Comparison of ENCODE assay signal across 16 cellular contexts in the genomic region with DNA sequence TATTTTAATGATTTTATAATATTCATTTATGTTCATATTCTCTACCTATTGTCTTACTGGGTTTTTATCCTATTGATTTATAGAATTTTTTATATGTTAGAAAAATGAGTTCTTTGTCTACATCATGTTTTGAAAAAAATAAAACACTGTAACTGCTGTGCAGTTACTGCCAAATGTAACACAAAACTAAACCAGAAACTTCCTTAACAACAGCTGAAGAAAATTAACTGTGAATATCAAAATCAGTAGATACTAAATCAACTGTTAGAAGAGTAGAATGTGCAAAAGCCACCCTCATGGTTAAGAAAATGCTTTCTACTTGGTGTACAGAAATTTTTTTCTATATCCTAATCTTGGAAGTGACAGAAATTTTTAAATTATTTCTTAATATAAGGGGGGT.
DNase-seq lines count a peak whose midpoint lies in the region; ATAC-seq and TF ChIP-seq lines count a peak whose summit lies in the region.
"Had no signal": no experiment of that assay in that cellular context is flagged by ENCODE, and none has a peak within 500 bp of the region (broad histone marks: within the 10 kb centered on the region; RNA-seq: fewer than 3 reads in every experiment).

No MANE protein-coding gene starts in this region.

- H3K9me3 ChIP-seq in SK-N-MC (ENCODE audit: low read depth, low read length), result no peaks in the 10 kb centered on the region
- H3K9me3 ChIP-seq: A549, BE2C had no signal

- peak; percentile 24 for DNase-seq in LHCN-M2 (ENCODE audit: low read depth)
- DNase-seq in SK-N-MC (ENCODE audit: low read depth, low spot score), result no peak
- DNase-seq in fibroblast of gingiva (ENCODE audit: low read depth), result peak; percentile 5
- no peak for DNase-seq in activated T-helper 1 cell treated with anti-CD3 and anti-CD28 coated beads, Interleukin-12 subunit alpha, Interleukin-12 subunit beta, Interleukin-2, Interleukin-4 antibody, amounts not matched to agents 30 ng/mL and 10 ng/mL and 1 ng/mL, durations not matched to agents 14 hours and 24 hours and 36 hours (ENCODE audit: low spot score)
- DNase-seq: BE2C; CD4-positive, alpha-beta memory T cell; DMS79; GOT3; H9 had no signal

- H3K27ac Mint-ChIP-seq in nephron, result peak overlapping the region in 2 of 3 experiments; percentile 34 to 70
- H3K27ac Mint-ChIP-seq in activated T-helper 1 cell treated with anti-CD3 and anti-CD28 coated beads, Interleukin-12 subunit alpha, Interleukin-12 subunit beta, Interleukin-2, Interleukin-4 antibody, amounts not matched to agents 30 ng/mL and 10 ng/mL and 1 ng/mL, durations not matched to agents 14 hours and 24 hours and 36 hours, result no peak overlapping the region
- H3K27ac Mint-ChIP-seq: CD4-positive, alpha-beta memory T cell; H9 had no signal

- no peak overlapping the region for H3K4me3 Mint-ChIP-seq in nephron
- H3K4me3 Mint-ChIP-seq in activated T-helper 1 cell treated with anti-CD3 and anti-CD28 coated beads, Interleukin-12 subunit alpha, Interleukin-12 subunit beta, Interleukin-2, Interleukin-4 antibody, amounts not matched to agents 30 ng/mL and 10 ng/mL and 1 ng/mL, durations not matched to agents 14 hours and 24 hours and 36 hours, result no peak overlapping the region
- H3K4me3 Mint-ChIP-seq: CD4-positive, alpha-beta memory T cell; H9 had no signal

- no peak overlapping the region for H3K4me3 ChIP-seq in SK-N-MC
- H3K4me3 ChIP-seq: A549 had no signal

- H3K9me3 Mint-ChIP-seq in nephron, result no peaks in the 10 kb centered on the region
- H3K9me3 Mint-ChIP-seq in activated T-helper 1 cell treated with anti-CD3 and anti-CD28 coated beads, Interleukin-12 subunit alpha, Interleukin-12 subunit beta, Interleukin-2, Interleukin-4 antibody, amounts not matched to agents 30 ng/mL and 10 ng/mL and 1 ng/mL, durations not matched to agents 14 hours and 24 hours and 36 hours, result no peaks in the 10 kb centered on the region
- H3K9me3 Mint-ChIP-seq: CD4-positive, alpha-beta memory T cell; H9 had no signal

- intact Hi-C loops in activated T-helper 1 cell treated with anti-CD3 and anti-CD28 coated beads, Interleukin-12 subunit alpha, Interleukin-12 subunit beta, Interleukin-2, Interleukin-4 antibody, amounts not matched to agents 30 ng/mL and 10 ng/mL and 1 ng/mL, durations not matched to agents 14 hours and 24 hours and 36 hours (cut with micrococcal nuclease), result no loop called here

- TF ChIP-seq CTCF in nephron (IDR thresholded peaks at IDR 0.05; ENCODE audit: unreplicated experiment in 3 of 3), result no peak

- H3K36me3 Mint-ChIP-seq in nephron (ENCODE audit: low read depth), result peaks cover 31% of the 10 kb centered on the region
- H3K36me3 Mint-ChIP-seq in activated T-helper 1 cell treated with anti-CD3 and anti-CD28 coated beads, Interleukin-12 subunit alpha, Interleukin-12 subunit beta, Interleukin-2, Interleukin-4 antibody, amounts not matched to agents 30 ng/mL and 10 ng/mL and 1 ng/mL, durations not matched to agents 14 hours and 24 hours and 36 hours (ENCODE audit: low read depth), result peaks cover 2% of the 10 kb centered on the region

- no peaks in the 10 kb centered on the region for H3K27me3 Mint-ChIP-seq in nephron (ENCODE audit: low read depth)
- H3K27me3 Mint-ChIP-seq in activated T-helper 1 cell treated with anti-CD3 and anti-CD28 coated beads, Interleukin-12 subunit alpha, Interleukin-12 subunit beta, Interleukin-2, Interleukin-4 antibody, amounts not matched to agents 30 ng/mL and 10 ng/mL and 1 ng/mL, durations not matched to agents 14 hours and 24 hours and 36 hours (ENCODE audit: insufficient read depth), result no peaks in the 10 kb centered on the region
- H3K27me3 Mint-ChIP-seq: CD4-positive, alpha-beta memory T cell had no signal

- peaks cover under 1% of the 10 kb centered on the region; the same call in 1 of the 2 replicates for H3K36me3 ChIP-seq in SK-N-MC (ENCODE audit: insufficient read depth, low read length)
- H3K36me3 ChIP-seq: BE2C had no signal

- H3K27ac ChIP-seq in SK-N-MC, result peak overlapping the region; percentile 32; the same call in 1 of the 2 replicates
- H3K27ac ChIP-seq: A549, C4-2B had no signal

- no peak overlapping the region for H3K9ac ChIP-seq in SK-N-MC (ENCODE audit: insufficient read length)

- ATAC-seq in HG03342 (IDR thresholded peaks at IDR 0.05; ENCODE audit: unreplicated experiment) (no peak), GM21786 (IDR thresholded peaks at IDR 0.05; ENCODE audit: unreplicated experiment) (no peak)
- ATAC-seq: A549, GM12878, HepG2 had no signal

- peaks cover 64% of the 10 kb centered on the region for H3K4me1 Mint-ChIP-seq in nephron
- no peaks in the 10 kb centered on the region for H3K4me1 Mint-ChIP-seq in activated T-helper 1 cell treated with anti-CD3 and anti-CD28 coated beads, Interleukin-12 subunit alpha, Interleukin-12 subunit beta, Interleukin-2, Interleukin-4 antibody, amounts not matched to agents 30 ng/mL and 10 ng/mL and 1 ng/mL, durations not matched to agents 14 hours and 24 hours and 36 hours (ENCODE audit: low read depth)

Comparison
In these comparisons a context has a peak if more than half of its experiments do, and no peak if none do; other contexts are left out.
1. DNase-seq: peak in LHCN-M2 (single experiment) and fibroblast of gingiva (single experiment); none in SK-N-MC (single experiment) and activated T-helper 1 cell treated with anti-CD3 and anti-CD28 coated beads, Interleukin-12 subunit alpha, Interleukin-12 subunit beta, Interleukin-2, Interleukin-4 antibody, amounts not matched to agents 30 ng/mL and 10 ng/mL and 1 ng/mL, durations not matched to agents 14 hours and 24 hours and 36 hours (single experiment).